Comparison of ENCODE assay signal across 13 cellular contexts in genomic region chr19:18225355-18225701, GRCh38. TPM values are rescaled to one million over a fixed set of nuclear protein-coding genes. Genes with fewer than 3 reads are reported as not detected.
A peak's percentile ranks its signal among the peaks of the same experiment; 100 is the strongest.
DNase-seq lines count a peak whose midpoint lies in the region; ATAC-seq and TF ChIP-seq lines count a peak whose summit lies in the region.
"Had no signal": no experiment of that assay in that cellular context is flagged by ENCODE, and none has a peak within 500 bp of the region (broad histone marks: within the 10 kb centered on the region; RNA-seq: fewer than 3 reads in every experiment).

No MANE protein-coding gene starts in this region.

- H4K91ac ChIP-seq in mesenchymal stem cell (ENCODE audit: low read length) = no peak overlapping the region

- no peak overlapping the region for H2BK120ac ChIP-seq in mesenchymal stem cell (ENCODE audit: low read depth, low read length)

- H3K4me2 ChIP-seq in mesenchymal stem cell (ENCODE audit: low read length, poor library complexity, severe bottlenecking) = no peak overlapping the region

- no peaks in the 10 kb centered on the region for H3K9me3 ChIP-seq in heart left ventricle
- H3K9me3 ChIP-seq in mesenchymal stem cell (ENCODE audit: control insufficient read depth, low read length) = no peaks in the 10 kb centered on the region
- no peaks in the 10 kb centered on the region for H3K9me3 ChIP-seq in tibial artery
- no peaks in the 10 kb centered on the region for H3K9me3 ChIP-seq in Peyer's patch

- no peak overlapping the region for H2AK5ac ChIP-seq in mesenchymal stem cell (ENCODE audit: low read length, severe bottlenecking)

- no peak for ATAC-seq in heart left ventricle
- no peak for ATAC-seq in Right ventricle myocardium superior (ENCODE audit: poor library complexity)

- no peaks in the 10 kb centered on the region for H3K79me1 ChIP-seq in mesenchymal stem cell (replicated peaks; ENCODE audit: low read length, poor library complexity, severe bottlenecking)

- no peak overlapping the region for H3K14ac ChIP-seq in mesenchymal stem cell (ENCODE audit: low read length in 2 of 2)

- intact Hi-C loops in heart left ventricle (cut with DNase I) (loop anchor here in 1 of 10 donors (2.0 kb wide), 1 partner anchor 21 kb away; the partner anchor contains the start of gene RAB3A), Right ventricle myocardium superior (cut with DNase I) (no loop called here), tibial artery (cut with DNase I; ENCODE audit: low total_unique reads) (no loop called here)

- H3K9ac ChIP-seq in mesenchymal stem cell (ENCODE audit: low read length) = peak overlapping the region; percentile 75

- no peaks in the 10 kb centered on the region for H3K36me3 ChIP-seq in heart left ventricle
- H3K36me3 ChIP-seq in mesenchymal stem cell (ENCODE audit: control insufficient read depth in 1 of 2, insufficient read depth in 2 of 2, low read depth in 1 of 2, low read length in 2 of 2) = no peaks in the 10 kb centered on the region
- no peaks in the 10 kb centered on the region for H3K36me3 ChIP-seq in tibial artery
- H3K36me3 ChIP-seq in Peyer's patch = no peaks in the 10 kb centered on the region
- H3K36me3 ChIP-seq: brain microvascular endothelial cell had no signal

- peak overlapping the region; percentile 78 for H4K8ac ChIP-seq in mesenchymal stem cell (ENCODE audit: low read length)

- H2BK12ac ChIP-seq in mesenchymal stem cell (ENCODE audit: low read length in 2 of 2) = no peak overlapping the region

- H3K4me1 ChIP-seq in heart left ventricle (peaks cover 0 to 44% (median 22%) of the 10 kb centered on the region in 12 donors), mesenchymal stem cell (ENCODE audit: control insufficient read depth, insufficient read depth, low read depth, low read length) (peaks cover 20% of the 10 kb centered on the region), tibial artery (peaks cover 0 to 39% (median 31%) of the 10 kb centered on the region in 4 donors), Peyer's patch (peaks cover 0 to 31% (median 9%) of the 10 kb centered on the region in 4 donors)

- DNase-seq in heart left ventricle (peak in 1 of 5 donors; percentile 43), Right ventricle myocardium superior (no peak), astrocyte of the hippocampus (ENCODE audit: low read depth, low spot score) (peak; percentile 15), mesenchymal stem cell (no peak), tibial artery (no peak), Kasumi-1 (lab: John Stamatoyannopoulos, UW) (no peak), Peyer's patch (no peak), NCI-H1436 (lab: John Stamatoyannopoulos, UW) (no peak)
- DNase-seq: activated CD4-positive, alpha-beta T cell treated with anti-CD3 and anti-CD28 coated beads, Interleukin-2, amount 10 ng/mL, durations not matched to agents 7 days and 5 days; AML-193; brain microvascular endothelial cell; NCI-H187; RPMI8226 had no signal

- peak overlapping the region in 1 of 2 experiments; percentile 43 for H3K4ac ChIP-seq in mesenchymal stem cell (ENCODE audit: low read depth in 1 of 2, low read length in 2 of 2)

- H3K4me3 ChIP-seq in heart left ventricle (peak overlapping the region in 9 of 12 donors; percentile 5 to 64 (median 47)), mesenchymal stem cell (ENCODE audit: insufficient read depth in 1 of 2, low read depth in 1 of 2, low read length in 2 of 2) (peak overlapping the region in 1 of 2 experiments; percentile 67), tibial artery (peak overlapping the region in 1 of 2 donors; percentile 40), Peyer's patch (peak overlapping the region in 1 of 4 donors; percentile 58)

- H3K18ac ChIP-seq in mesenchymal stem cell (ENCODE audit: low read depth in 1 of 2, low read length in 2 of 2) = no peak overlapping the region

- peak overlapping the region; percentile 36 to 93 (median 69) for H3K27ac ChIP-seq in heart left ventricle
- no peak overlapping the region for H3K27ac ChIP-seq in mesenchymal stem cell (ENCODE audit: low read length, poor library complexity, severe bottlenecking)
- peak overlapping the region; percentile 2 to 57 for H3K27ac ChIP-seq in tibial artery
- peak overlapping the region in 2 of 4 donors; percentile 12 to 41 for H3K27ac ChIP-seq in Peyer's patch
- H3K27ac ChIP-seq: brain microvascular endothelial cell had no signal

- H2BK5ac ChIP-seq in mesenchymal stem cell (ENCODE audit: low read depth, low read length, poor library complexity, severe bottlenecking) = no peak overlapping the region

- TF ChIP-seq CTCF in heart left ventricle (IDR thresholded peaks at IDR 0.05) (no peak), tibial artery (IDR thresholded peaks at IDR 0.05) (no peak), Peyer's patch (IDR thresholded peaks at IDR 0.05) (no peak)

- TF ChIP-seq POLR2A in heart left ventricle (IDR thresholded peaks at IDR 0.05) (no peak), Peyer's patch (IDR thresholded peaks at IDR 0.05) (no peak)

- no peak overlapping the region for H3K23ac ChIP-seq in mesenchymal stem cell (ENCODE audit: low read length in 2 of 2)

- H3K27me3 ChIP-seq in heart left ventricle (peaks cover 18 to 66% (median 24%) of the 10 kb centered on the region in 9 donors), mesenchymal stem cell (ENCODE audit: control insufficient read depth in 1 of 2, insufficient read depth in 1 of 2, low read length in 2 of 2) (peaks cover 27 to 49% of the 10 kb centered on the region in 2 experiments), tibial artery (peaks cover 0 to 81% of the 10 kb centered on the region in 2 donors), Peyer's patch (peaks cover 0 to 10% of the 10 kb centered on the region in 2 donors)
- H3K27me3 ChIP-seq: brain microvascular endothelial cell had no signal

- 14 to 24% (median 17%) methylated on average over 16 of the region's 16 CpGs for WGBS in heart left ventricle, 4 donors
- 43% methylated on average over 16 of the region's 16 CpGs for WGBS in mesenchymal stem cell

- no peak overlapping the region for H2BK15ac ChIP-seq in mesenchymal stem cell (ENCODE audit: low read depth, poor library complexity, severe bottlenecking)

- no peak overlapping the region for H2AFZ ChIP-seq in mesenchymal stem cell (ENCODE audit: low read depth, low read length)

RNA-seq across cellular contexts. Expression of gene PDE4C, which starts 0.9 kb away (rescaled TPM):
- 1 to 10 TPM in 5 of 9 donors, under 1 TPM in 3, not detected in 1; 0.16 to 3.6 (median 1.1) TPM for total RNA-seq in heart left ventricle
- polyA plus RNA-seq in heart left ventricle = 1 to 10 TPM in 1 of 2 donors, under 1 TPM in 1; 0.82 to 4.6 TPM
- total RNA-seq in Right ventricle myocardium superior = 1.8 TPM
- polyA plus RNA-seq in mesenchymal stem cell (2013, experiment 1 of 2) = 0.04 TPM
- not detected for polyA plus RNA-seq in mesenchymal stem cell (2013, experiment 2 of 2)
- 1 to 10 TPM in 3 of 4 donors, not detected in 1; 3.9 to 8.3 (median 8.3) TPM for total RNA-seq in Peyer's patch

RNA-seq across cellular contexts. Expression of gene RAB3A, which starts 21.5 kb away (rescaled TPM):
- 10 to 100 TPM in 8 of 9 donors, 1 to 10 TPM in 1; 6.9 to 39.2 (median 31.5) TPM for total RNA-seq in heart left ventricle
- 10 to 100 TPM; 17.2 to 20.1 TPM for polyA plus RNA-seq in heart left ventricle
- total RNA-seq in Right ventricle myocardium superior = 26.7 TPM
- polyA plus RNA-seq in mesenchymal stem cell (2013, experiment 1 of 2) = 5.6 TPM
- polyA plus RNA-seq in mesenchymal stem cell (2013, experiment 2 of 2) = 5.8 TPM
- 1 to 10 TPM in 3 of 4 donors, not detected in 1; 6.1 to 9.5 (median 8.3) TPM for total RNA-seq in Peyer's patch

RNA-seq across cellular contexts. Expression of gene MPV17L2, which starts 32.3 kb away (rescaled TPM):
- total RNA-seq in heart left ventricle (10 to 100 TPM; 10.6 to 37.4 (median 14.8) TPM), Right ventricle myocardium superior (9.4 TPM), Peyer's patch (10 to 100 TPM in 3 of 4 donors, 1 to 10 TPM in 1; 4.1 to 19.6 (median 16.0) TPM)
- polyA plus RNA-seq in heart left ventricle = 10 to 100 TPM; 24.7 to 59.3 TPM
- polyA plus RNA-seq in mesenchymal stem cell (2013, experiment 1 of 2) = 19.7 TPM
- polyA plus RNA-seq in mesenchymal stem cell (2013, experiment 2 of 2) = 20.2 TPM

RNA-seq across cellular contexts. Expression of gene IQCN, which starts 48.9 kb away (rescaled TPM):
- total RNA-seq in heart left ventricle (1 to 10 TPM in 4 of 9 donors, under 1 TPM in 5; 0.24 to 2.4 (median 0.75) TPM), Right ventricle myocardium superior (0.35 TPM), Peyer's patch (10 to 100 TPM in 2 of 4 donors, 1 to 10 TPM in 2; 7.4 to 40.2 (median 17.0) TPM)
- 1 to 10 TPM in 1 of 2 donors, under 1 TPM in 1; 0.28 to 2.8 TPM for polyA plus RNA-seq in heart left ventricle
- polyA plus RNA-seq in mesenchymal stem cell (2013, experiment 1 of 2) = 0.30 TPM
- polyA plus RNA-seq in mesenchymal stem cell (2013, experiment 2 of 2) = 0.33 TPM

RNA-seq across cellular contexts. Expression of gene IFI30, which starts 51.7 kb away (rescaled TPM):
- total RNA-seq in heart left ventricle = 100 to 1,000 TPM in 2 of 9 donors, 10 to 100 TPM in 4, 1 to 10 TPM in 3; 9.0 to 455 (median 15.2) TPM
- polyA plus RNA-seq in heart left ventricle = 10 to 100 TPM in 1 of 2 donors, 1 to 10 TPM in 1; 8.9 to 27.1 TPM
- 23.1 TPM for total RNA-seq in Right ventricle myocardium superior
- 28.4 TPM for polyA plus RNA-seq in mesenchymal stem cell (2013, experiment 1 of 2)
- 27.7 TPM for polyA plus RNA-seq in mesenchymal stem cell (2013, experiment 2 of 2)
- 100 to 1,000 TPM in 1 of 4 donors, 10 to 100 TPM in 3; 54.9 to 109 (median 60.7) TPM for total RNA-seq in Peyer's patch
